In genomic region chr19:47779524-47780214, GRCh38 we compare ENCODE assay signal across 9 cellular contexts. TPM values are rescaled to one million over a fixed set of nuclear protein-coding genes. Genes with fewer than 3 reads are reported as not detected.
A peak's percentile ranks its signal among the peaks of the same experiment; 100 is the strongest.
DNase-seq lines count a peak whose midpoint lies in the region; ATAC-seq and TF ChIP-seq lines count a peak whose summit lies in the region.
"Had no signal": no experiment of that assay in that cellular context is flagged by ENCODE, and none has a peak within 500 bp of the region (broad histone marks: within the 10 kb centered on the region; RNA-seq: fewer than 3 reads in every experiment).

No MANE protein-coding gene starts in this region.

- no peaks in the 10 kb centered on the region for H3K9me3 Mint-ChIP-seq in CD4-positive, CD25-positive, alpha-beta regulatory T cell
- no peaks in the 10 kb centered on the region for H3K9me3 Mint-ChIP-seq in T-cell

- no peaks in the 10 kb centered on the region for H3K9me3 ChIP-seq in CD4-positive, CD25-positive, alpha-beta regulatory T cell (ENCODE audit: control insufficient read depth in 2 of 2, low read length in 2 of 2)
- no peaks in the 10 kb centered on the region for H3K9me3 ChIP-seq in osteoblast (ENCODE audit: low read depth, low read length)

- H3K4me2 ChIP-seq in osteoblast (ENCODE audit: insufficient read depth, low read length) = peak overlapping the region; percentile 96

- peak overlapping the region; percentile 84 for H3K4me3 ChIP-seq in CD4-positive, CD25-positive, alpha-beta regulatory T cell (ENCODE audit: low read depth, low read length)
- H3K4me3 ChIP-seq in fibroblast of villous mesenchyme (ENCODE audit: low read depth, low read length) (peak overlapping the region; percentile 94), osteoblast (ENCODE audit: insufficient read depth, low read length) (peak overlapping the region; percentile 98)

- no peak for DNase-seq in CD4-positive, CD25-positive, alpha-beta regulatory T cell
- DNase-seq in T-cell = no peak
- peak; percentile 22 for DNase-seq in fibroblast of villous mesenchyme (ENCODE audit: low read depth)
- peak; percentile 62 for DNase-seq in osteoblast (ENCODE audit: insufficient read length, low spot score, missing footprints)
- no peak for DNase-seq in NCI-H2029 (lab: John Stamatoyannopoulos, UW)
- DNase-seq in MV-4-11 (lab: John Stamatoyannopoulos, UW) = no peak

- H3K27ac ChIP-seq in CD4-positive, CD25-positive, alpha-beta regulatory T cell (ENCODE audit: insufficient read depth, low read length, poor library complexity, severe bottlenecking) = peak overlapping the region; percentile 82
- no peak overlapping the region for H3K27ac ChIP-seq in osteoblast (ENCODE audit: low read depth, low read length)

- POLR2A ChIA-PET in T-cell (lab: Charles Lee) = no interaction called here

- H3K4me1 Mint-ChIP-seq in CD4-positive, CD25-positive, alpha-beta regulatory T cell = peaks cover 0 to 52% (median 21%) of the 10 kb centered on the region in 4 donors
- peaks cover 26 to 38% (median 38%) of the 10 kb centered on the region in 3 donors for H3K4me1 Mint-ChIP-seq in T-cell

- H3K27me3 ChIP-seq in CD4-positive, CD25-positive, alpha-beta regulatory T cell (ENCODE audit: control insufficient read depth, insufficient read depth, low read length) = no peaks in the 10 kb centered on the region
- H3K27me3 ChIP-seq in osteoblast (ENCODE audit: insufficient read depth, low read length) = no peaks in the 10 kb centered on the region

- H3K36me3 ChIP-seq in CD4-positive, CD25-positive, alpha-beta regulatory T cell (ENCODE audit: control insufficient read depth, insufficient read depth, low read length) = peaks cover 13% of the 10 kb centered on the region
- peaks cover 36% of the 10 kb centered on the region for H3K36me3 ChIP-seq in osteoblast (ENCODE audit: insufficient read depth, low read length)

- peak overlapping the region; percentile 93 to 98 (median 97) for H3K27ac Mint-ChIP-seq in CD4-positive, CD25-positive, alpha-beta regulatory T cell
- peak overlapping the region; percentile 88 to 97 for H3K27ac Mint-ChIP-seq in T-cell

- H4K20me1 ChIP-seq in osteoblast (ENCODE audit: insufficient read depth, low read length) = peaks cover 27% of the 10 kb centered on the region

- peaks cover 4% of the 10 kb centered on the region for H3K27me3 Mint-ChIP-seq in CD4-positive, CD25-positive, alpha-beta regulatory T cell
- no peaks in the 10 kb centered on the region for H3K27me3 Mint-ChIP-seq in T-cell

- H2AFZ ChIP-seq in osteoblast (ENCODE audit: low read length) = peak overlapping the region; percentile 29

- no peak for ATAC-seq in CD4-positive, CD25-positive, alpha-beta regulatory T cell (ENCODE audit: low read depth in 2 of 2)
- ATAC-seq in T-cell (replicated peaks in 1 of 4) = no peak
- ATAC-seq in HG03135 (IDR thresholded peaks at IDR 0.05; ENCODE audit: unreplicated experiment) = no peak
- ATAC-seq in GM21381 (IDR thresholded peaks at IDR 0.05; ENCODE audit: unreplicated experiment) = no peak

- CTCF ChIA-PET in T-cell (lab: Charles Lee) = no interaction called here

- H3K79me2 ChIP-seq in osteoblast (ENCODE audit: insufficient read depth, low read length) = peaks cover 37% of the 10 kb centered on the region

- peaks cover 27% of the 10 kb centered on the region for H3K4me1 ChIP-seq in CD4-positive, CD25-positive, alpha-beta regulatory T cell (ENCODE audit: control insufficient read depth, insufficient read depth, low read length, poor library complexity, severe bottlenecking)
- H3K4me1 ChIP-seq in osteoblast (ENCODE audit: insufficient read depth, low read length) = peaks cover 14% of the 10 kb centered on the region

- H3K4me3 Mint-ChIP-seq in CD4-positive, CD25-positive, alpha-beta regulatory T cell = peak overlapping the region; percentile 95 to 99 (median 98)
- H3K4me3 Mint-ChIP-seq in T-cell = peak overlapping the region; percentile 94 to 96 (median 95)

- no peak for TF ChIP-seq CTCF in fibroblast of villous mesenchyme (IDR thresholded peaks at IDR 0.05; ENCODE audit: insufficient read depth, low read depth, low read length)
- TF ChIP-seq CTCF in osteoblast (IDR thresholded peaks at IDR 0.05; ENCODE audit: extremely low read depth, low read depth, low read length) = no peak

- peaks cover 24% of the 10 kb centered on the region for H3K36me3 Mint-ChIP-seq in CD4-positive, CD25-positive, alpha-beta regulatory T cell
- H3K36me3 Mint-ChIP-seq in T-cell = peaks cover 28% of the 10 kb centered on the region

RNA-seq across cellular contexts. Expression of gene SELENOW, which starts 1.2 kb away (rescaled TPM):
- total RNA-seq in CD4-positive, CD25-positive, alpha-beta regulatory T cell = 119 TPM
- 100 to 1,000 TPM; 345 to 422 (median 391) TPM for polyA plus RNA-seq in CD4-positive, CD25-positive, alpha-beta regulatory T cell
- total RNA-seq in T-cell (100 to 1,000 TPM in 4 of 5 donors, 10 to 100 TPM in 1; 91.5 to 111 (median 101) TPM), fibroblast of villous mesenchyme (287 and 328 TPM in 2 replicates), osteoblast (76.7 and 78.4 TPM in 2 replicates)

RNA-seq across cellular contexts. Expression of gene TPRX1, which starts 24.7 kb away (rescaled TPM):
- not detected for total RNA-seq in CD4-positive, CD25-positive, alpha-beta regulatory T cell
- not detected for polyA plus RNA-seq in CD4-positive, CD25-positive, alpha-beta regulatory T cell
- total RNA-seq in T-cell (not detected), fibroblast of villous mesenchyme (not detected in 2 replicates), osteoblast (not detected in 2 replicates)
- total RNA-seq: mononuclear cell had no signal

RNA-seq across cellular contexts. Expression of gene NOP53, which starts 34.3 kb away (rescaled TPM):
- total RNA-seq in CD4-positive, CD25-positive, alpha-beta regulatory T cell = 701 TPM
- polyA plus RNA-seq in CD4-positive, CD25-positive, alpha-beta regulatory T cell = 100 to 1,000 TPM; 168 to 353 (median 217) TPM
- total RNA-seq in T-cell = 1,000 to 10,000 TPM in 1 of 5 donors, 100 to 1,000 TPM in 4; 832 to 1,046 (median 935) TPM
- 35.0 and 49.0 TPM in 2 replicates for total RNA-seq in fibroblast of villous mesenchyme
- 55.7 and 56.6 TPM in 2 replicates for total RNA-seq in osteoblast

RNA-seq across cellular contexts. Expression of gene CRX, which starts 42.1 kb away (rescaled TPM):
- total RNA-seq in CD4-positive, CD25-positive, alpha-beta regulatory T cell = not detected
- not detected for polyA plus RNA-seq in CD4-positive, CD25-positive, alpha-beta regulatory T cell
- total RNA-seq in T-cell (not detected), fibroblast of villous mesenchyme (not detected in 2 replicates), osteoblast (not detected in 2 replicates)
- total RNA-seq: mononuclear cell had no signal

Comparison
In these comparisons a context has a peak if more than half of its experiments do, and no peak if none do; other contexts are left out.
1. DNase-seq: peak in fibroblast of villous mesenchyme (single experiment) and osteoblast (single experiment); none in CD4-positive, CD25-positive, alpha-beta regulatory T cell (0 of 3), T-cell (0 of 34), NCI-H2029 (single experiment) and MV-4-11 (single experiment).
2. RNA of gene NOP53, which starts 34.3 kb away (total RNA-seq): 832 to 1,046 TPM in T-cell and 701 TPM in CD4-positive, CD25-positive, alpha-beta regulatory T cell (single experiment); 55.7 to 56.6 TPM in osteoblast and 35.0 to 49.0 TPM in fibroblast of villous mesenchyme; every median in the first group is over 10 times any median in the second.
3. Peak in every context shown above with its lines, with median percentiles within 50 percentile points of each other: H3K4me3 ChIP-seq.